9 cellular contexts compared by ENCODE assay signal in the genomic region with DNA sequence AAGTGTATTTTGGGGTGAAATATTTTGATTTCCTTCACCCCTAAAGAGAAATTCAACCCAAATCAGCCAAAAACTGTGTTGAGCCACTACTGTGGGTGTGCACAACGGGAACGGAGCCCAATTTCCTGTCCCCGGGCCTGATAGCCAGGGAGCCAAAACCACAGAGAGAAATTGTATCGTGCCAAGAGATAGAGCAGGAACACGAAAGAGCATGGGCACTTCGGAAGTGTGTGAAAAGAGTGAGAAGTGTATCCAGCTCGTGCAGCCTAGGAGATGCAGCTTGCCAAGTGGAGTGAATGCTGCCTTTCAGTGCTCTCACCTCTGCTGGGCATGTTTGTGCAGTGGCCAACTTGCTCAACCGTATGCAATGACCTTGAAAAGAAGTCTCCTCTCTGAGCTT. TPM values are rescaled to one million over a fixed set of nuclear protein-coding genes. Genes with fewer than 3 reads are reported as not detected.
DNase-seq lines count a peak whose midpoint lies in the region; ATAC-seq, FAIRE-seq and TF ChIP-seq lines count a peak whose summit lies in the region.
"Had no signal": no experiment of that assay in that cellular context is flagged by ENCODE, and none has a peak within 500 bp of the region (broad histone marks: within the 10 kb centered on the region; RNA-seq: fewer than 3 reads in every experiment).

No MANE protein-coding gene starts in this region.

- dilution Hi-C loops in keratinocyte (cut with MboI; ENCODE audit: extremely low pct_ligation_motif_present, low sequenced_read_pairs): no loop called here

- peak overlapping the region; percentile 70 for H3K4me2 ChIP-seq in keratinocyte (ENCODE audit: control insufficient read depth, extremely low read depth, insufficient read depth, low read depth, low read length)
- no peak overlapping the region for H3K4me2 ChIP-seq in hepatocyte

- DNase-seq in AG08396 (ENCODE audit: low spot score): peak; percentile 36
- peak in 73 of 76 experiments; percentile 12 to 86 (median 60) for DNase-seq in HUDEP-2 (lab: John Stamatoyannopoulos, UW; ENCODE audit: unreplicated experiment in 76 of 76)
- DNase-seq in amniotic epithelial cell (ENCODE audit: low read depth): peak; percentile 26
- no peak for DNase-seq in keratinocyte (ENCODE audit: low read depth, low spot score)
- no peak for DNase-seq in NK-92 (lab: John Stamatoyannopoulos, UW; ENCODE audit: unreplicated experiment)
- DNase-seq in hepatocyte (ENCODE audit: low spot score): no peak
- no peak for DNase-seq in DMS53 (lab: John Stamatoyannopoulos, UW)
- DNase-seq: effector CD4-positive, alpha-beta T cell had no signal

- H2AFZ ChIP-seq in keratinocyte (ENCODE audit: control insufficient read depth, low read length) (no peak overlapping the region), hepatocyte (no peak overlapping the region)

- H3K27me3 ChIP-seq in keratinocyte (ENCODE audit: control insufficient read depth, extremely low read depth, insufficient read depth, low read length): no peaks in the 10 kb centered on the region
- H3K27me3 ChIP-seq in hepatocyte: peaks cover 6% of the 10 kb centered on the region

- 57% methylated on average over 8 of the region's 8 CpGs for WGBS in hepatocyte (ENCODE audit: low lambda C conversion rate, missing lambda C conversion rate)

- no peaks in the 10 kb centered on the region for H3K9me3 ChIP-seq in keratinocyte (ENCODE audit: control insufficient read depth, low read depth, low read length)
- no peaks in the 10 kb centered on the region for H3K9me3 ChIP-seq in hepatocyte (ENCODE audit: low read depth)

- H3K36me3 ChIP-seq in keratinocyte (ENCODE audit: control insufficient read depth in 2 of 2, extremely low read depth in 1 of 2, insufficient read depth in 2 of 2, low read length in 2 of 2): no peaks in the 10 kb centered on the region
- H3K36me3 ChIP-seq in hepatocyte (replicated peaks; ENCODE audit: insufficient read depth, low read depth): no peaks in the 10 kb centered on the region

- no peaks in the 10 kb centered on the region for H3K79me2 ChIP-seq in keratinocyte (ENCODE audit: control insufficient read depth, insufficient read depth, low read length)
- H3K79me2 ChIP-seq in hepatocyte: no peaks in the 10 kb centered on the region

- no peaks in the 10 kb centered on the region for H3K9me2 ChIP-seq in hepatocyte (replicated peaks; ENCODE audit: insufficient read depth)

- H3K9me1 ChIP-seq in keratinocyte (ENCODE audit: control insufficient read depth, extremely low read depth, insufficient read depth, low read length): no peaks in the 10 kb centered on the region

- TF ChIP-seq CTCF in keratinocyte (optimal IDR thresholded peaks at IDR 0.05 in 1 of 3, IDR thresholded peaks at IDR 0.05 in 1 of 3, conservative IDR thresholded peaks at IDR 0.05 in 1 of 3; ENCODE audit: extremely low read depth in 1 of 3, insufficient read depth in 2 of 3, low read length in 3 of 3) (no peak), hepatocyte (IDR thresholded peaks at IDR 0.05; ENCODE audit: poor library complexity) (no peak)

- H3K4me1 ChIP-seq in keratinocyte (ENCODE audit: control insufficient read depth, extremely low read depth, insufficient read depth, low read length) (peaks cover 27% of the 10 kb centered on the region), hepatocyte (ENCODE audit: insufficient read depth) (no peaks in the 10 kb centered on the region)

- H3K9ac ChIP-seq in keratinocyte (ENCODE audit: control insufficient read depth, extremely low read depth, insufficient read depth, low read length): no peak overlapping the region

- H4K20me1 ChIP-seq in keratinocyte (ENCODE audit: control insufficient read depth, extremely low read depth, insufficient read depth, low read length) (no peaks in the 10 kb centered on the region), hepatocyte (ENCODE audit: insufficient read depth, poor library complexity, severe bottlenecking) (no peaks in the 10 kb centered on the region)

- H3K27ac ChIP-seq in keratinocyte (ENCODE audit: control insufficient read depth, insufficient read depth, low read length) (peak overlapping the region; percentile 5), hepatocyte (no peak overlapping the region)

- ATAC-seq in GM18858 (IDR thresholded peaks at IDR 0.05; ENCODE audit: unreplicated experiment): no peak

- FAIRE-seq in keratinocyte (lab: Jason Lieb, UNC): peak; percentile 98

- peak overlapping the region in 2 of 3 experiments; percentile 22 to 36 for H3K4me3 ChIP-seq in keratinocyte (ENCODE audit: control insufficient read depth in 2 of 3, extremely low read depth in 1 of 3, insufficient read depth in 2 of 3, low read depth in 1 of 3, low read length in 3 of 3)
- H3K4me3 ChIP-seq in hepatocyte: no peak overlapping the region

RNA-seq across cellular contexts. Expression of a gene that starts 19.4 kb away (rescaled TPM):
- polyA plus RNA-seq in keratinocyte (9.4 to 22.0 TPM (median 11.4 TPM) in 3 replicates), hepatocyte (2.4 and 5.8 TPM in 2 replicates)
- polyA plus RNA-seq in keratinocyte (2011; ENCODE audit: low read depth): 4.2 TPM
- polyA plus RNA-seq in keratinocyte (2011; cell fraction: cytosol; rRNA removed): 7.8 and 18.2 TPM in 2 replicates
- polyA plus RNA-seq in keratinocyte (2011; cell fraction: nucleus; rRNA removed): 20.9 and 25.8 TPM in 2 replicates
- polyA plus RNA-seq in keratinocyte (2012; ENCODE audit: low replicate concordance): 8.8 and 15.1 TPM in 2 replicates
- polyA minus RNA-seq in keratinocyte: 7.9 to 16.5 TPM (median 14.5 TPM) in 3 replicates
- 42.6 TPM for polyA minus RNA-seq in keratinocyte (2011; cell fraction: cytosol; rRNA and poly(A)+ RNA removed)
- polyA minus RNA-seq in keratinocyte (2011; cell fraction: nucleus; rRNA and poly(A)+ RNA removed): 16.8 and 22.4 TPM in 2 replicates
- 2.7 TPM in 2 replicates for total RNA-seq in hepatocyte

RNA-seq across cellular contexts. Expression of a gene that starts 39.8 kb away (rescaled TPM):
- polyA plus RNA-seq in keratinocyte (93.9 to 110 TPM (median 104 TPM) in 3 replicates), hepatocyte (91.8 and 111 TPM in 2 replicates)
- 43.6 TPM for polyA plus RNA-seq in keratinocyte (2011; ENCODE audit: low read depth)
- polyA plus RNA-seq in keratinocyte (2011; cell fraction: cytosol; rRNA removed): 93.0 and 151 TPM in 2 replicates
- 98.5 and 104 TPM in 2 replicates for polyA plus RNA-seq in keratinocyte (2011; cell fraction: nucleus; rRNA removed)
- polyA plus RNA-seq in keratinocyte (2012; ENCODE audit: low replicate concordance): 60.3 and 71.0 TPM in 2 replicates
- 25.0 to 59.3 TPM (median 39.3 TPM) in 3 replicates for polyA minus RNA-seq in keratinocyte
- polyA minus RNA-seq in keratinocyte (2011; cell fraction: cytosol; rRNA and poly(A)+ RNA removed): 98.0 TPM
- 21.5 and 31.6 TPM in 2 replicates for polyA minus RNA-seq in keratinocyte (2011; cell fraction: nucleus; rRNA and poly(A)+ RNA removed)
- total RNA-seq in hepatocyte: 68.9 and 69.5 TPM in 2 replicates

Comparison
In these comparisons a context has a peak if more than half of its experiments do, and no peak if none do; other contexts are left out.
1. DNase-seq: peak in AG08396 (single experiment), HUDEP-2 (73 of 76) and amniotic epithelial cell (single experiment); none in keratinocyte (single experiment), NK-92 (single experiment), hepatocyte (single experiment) and DMS53 (single experiment).